In genomic region chr5:78930742-78931141, GRCh38 we compare ENCODE assay signal across 19 cellular contexts. TPM values are rescaled to one million over a fixed set of nuclear protein-coding genes. Genes with fewer than 3 reads are reported as not detected.
DNase-seq lines count a peak whose midpoint lies in the region; ATAC-seq, FAIRE-seq and TF ChIP-seq lines count a peak whose summit lies in the region.
"Had no signal": no experiment of that assay in that cellular context is flagged by ENCODE, and none has a peak within 500 bp of the region (broad histone marks: within the 10 kb centered on the region; RNA-seq: fewer than 3 reads in every experiment).

No MANE protein-coding gene starts in this region.

- no peaks in the 10 kb centered on the region for H3K4me1 ChIP-seq in heart right ventricle
- H3K4me1 ChIP-seq in mesendoderm (ENCODE audit: control insufficient read depth, low read depth, low read length) = peaks cover 19% of the 10 kb centered on the region
- H3K4me1 ChIP-seq: prostate gland had no signal

- H3K36me3 ChIP-seq in heart right ventricle (no peaks in the 10 kb centered on the region), mesendoderm (ENCODE audit: control insufficient read depth, insufficient read depth, low read length) (no peaks in the 10 kb centered on the region)
- H3K36me3 ChIP-seq: prostate gland, thoracic aorta had no signal

- 74 to 77% methylated on average over 9 of the region's 9 CpGs for WGBS in heart right ventricle, 2 donors
- no CpG with 5 or more reads among the region's 9 CpGs for WGBS in mesendoderm (ENCODE audit: extremely low coverage, insufficient coverage, low lambda C conversion rate)

- no peak overlapping the region for H4K5ac ChIP-seq in mesendoderm (ENCODE audit: low read length)

- H3K79me2 ChIP-seq in mesendoderm (ENCODE audit: control insufficient read depth, insufficient read depth, low read length) = no peaks in the 10 kb centered on the region

- intact Hi-C loops in left ventricle myocardium superior (cut with micrococcal nuclease) (no loop called here), heart right ventricle (cut with DNase I) (no loop called here)

- H2BK5ac ChIP-seq in mesendoderm (ENCODE audit: low read length) = peak overlapping the region; percentile 78

- H3K9ac ChIP-seq in mesendoderm (ENCODE audit: low read length) = no peak overlapping the region

- H4K8ac ChIP-seq in mesendoderm (ENCODE audit: low read depth, low read length) = no peak overlapping the region

- no peaks in the 10 kb centered on the region for H3K9me3 ChIP-seq in heart right ventricle
- H3K9me3 ChIP-seq: prostate gland, thoracic aorta had no signal

- FAIRE-seq in GM12892 (lab: Jason Lieb, UNC) (no peak), HTR-8/SVneo (lab: Jason Lieb, UNC) (no peak)
- FAIRE-seq: endothelial cell of umbilical vein, islet of Langerhans had no signal

- H3K18ac ChIP-seq in mesendoderm (ENCODE audit: low read length) = peak overlapping the region; percentile 88

- H3K23ac ChIP-seq in mesendoderm (ENCODE audit: low read length) = no peak overlapping the region

- no peak overlapping the region for H3K4me2 ChIP-seq in mesendoderm (ENCODE audit: low read length)

- no peak for TF ChIP-seq CTCF in heart right ventricle (IDR thresholded peaks at IDR 0.05)
- TF ChIP-seq CTCF in coronary artery (IDR thresholded peaks at IDR 0.05) = no peak

- H3K27me3 ChIP-seq in heart right ventricle (no peaks in the 10 kb centered on the region), mesendoderm (ENCODE audit: insufficient read depth, low read length, poor library complexity) (no peaks in the 10 kb centered on the region)

- ATAC-seq in left ventricle myocardium superior = peak; percentile 29
- ATAC-seq in heart right ventricle = no peak
- ATAC-seq in HG03457 (IDR thresholded peaks at IDR 0.05; ENCODE audit: unreplicated experiment) = no peak
- ATAC-seq: activated CD4-positive, CD25-positive, alpha-beta regulatory T cell treated with anti-CD3 and anti-CD28 coated beads, Interleukin-2, amount 50 U/mL, for 24 hours; natural killer cell; Panc1 had no signal

- no peaks in the 10 kb centered on the region for H3K79me1 ChIP-seq in mesendoderm (ENCODE audit: low read length)

- H3K56ac ChIP-seq in mesendoderm (ENCODE audit: low read length) = peak overlapping the region; percentile 54

- DNase-seq in left ventricle myocardium superior (no peak), heart right ventricle (no peak), coronary artery (ENCODE audit: low spot score) (no peak), mesendoderm (peak; percentile 82), NCI-H2171 treated with DMSO at 0.1 percent for 48 hours (lab: John Stamatoyannopoulos, UW) (no peak), GM12892 (ENCODE audit: insufficient read length) (no peak), HTR-8/SVneo (ENCODE audit: insufficient read length, low spot score) (no peak)
- DNase-seq: activated CD8-positive, alpha-beta memory T cell treated with anti-CD3 and anti-CD28 coated beads for 24 hours; natural killer cell; NCI-H146; NCI-H226; T1000 had no signal

- peak overlapping the region in 1 of 10 donors; percentile 8 for H3K27ac ChIP-seq in heart right ventricle
- H3K27ac ChIP-seq in coronary artery = no peak overlapping the region
- H3K27ac ChIP-seq in mesendoderm (ENCODE audit: low read depth, low read length) = peak overlapping the region; percentile 84
- H3K27ac ChIP-seq: prostate gland, thoracic aorta had no signal

- H2AK5ac ChIP-seq in mesendoderm (ENCODE audit: low read length) = no peak overlapping the region

- H2BK15ac ChIP-seq in mesendoderm (replicated peaks; ENCODE audit: low read depth) = no peak overlapping the region

- H3K4me3 ChIP-seq in heart right ventricle (no peak overlapping the region), coronary artery (peak overlapping the region; percentile 34), mesendoderm (ENCODE audit: low read length) (no peak overlapping the region)
- H3K4me3 ChIP-seq: prostate gland, thoracic aorta had no signal

- no peak for TF ChIP-seq POLR2A in GM12892 (IDR thresholded peaks at IDR 0.05; ENCODE audit: low read depth, low read length)

- no peak overlapping the region for H3K4ac ChIP-seq in mesendoderm (ENCODE audit: low read depth, low read length)

- H2BK120ac ChIP-seq in mesendoderm (ENCODE audit: low read depth, low read length) = no peak overlapping the region

RNA-seq across cellular contexts. Expression of gene ARSB, which starts 54.4 kb away (rescaled TPM):
- total RNA-seq in left ventricle myocardium superior = 11.0 TPM
- total RNA-seq in heart right ventricle = 10 to 100 TPM; 10.1 to 21.4 (median 14.8) TPM
- 1 to 10 TPM; 1.7 to 3.5 TPM for polyA plus RNA-seq in heart right ventricle
- polyA plus RNA-seq in mesendoderm (2013, experiment 1 of 2) = 8.4 TPM
- 8.1 TPM for polyA plus RNA-seq in mesendoderm (2013, experiment 2 of 2)
- 3.3 TPM for polyA plus RNA-seq in GM12892 (2012; ENCODE audit: missing spikeins)
